In genomic region chr19:54448774-54449700, GRCh38 we compare ENCODE assay signal across 8 cellular contexts. TPM values are rescaled to one million over a fixed set of nuclear protein-coding genes. Genes with fewer than 3 reads are reported as not detected.
DNase-seq lines count a peak whose midpoint lies in the region; ATAC-seq and TF ChIP-seq lines count a peak whose summit lies in the region.

Gene LENG8, plus strand, starts transcription at chr19:54449199. Its CDS starts 2,146 bp downstream, at chr19:54451345.

- peak within 1 kb of the TSS; percentile 97 for H3K27ac ChIP-seq in IMR-90 (ENCODE audit: insufficient read depth, low read length)

- H3K4me1 ChIP-seq in IMR-90 (ENCODE audit: control insufficient read depth, insufficient read depth, low read length), result peaks cover 6% of the 10 kb centered on the region

- CTCF ChIA-PET in IMR-90 (lab: Yijun Ruan, JAX), result interaction anchor here (1.1 to 1.4 kb wide), 2 partner anchors 10 to 15 kb away, joined by 4 to 5 read pairs; partner anchors contain the start of gene LENG9

- peak; percentile 98 for DNase-seq in DMS 273 (lab: John Stamatoyannopoulos, UW; ENCODE audit: unreplicated experiment)
- peak; percentile 99 for DNase-seq in IMR-90
- peak; percentile 99 for DNase-seq in OCI-M1 (lab: John Stamatoyannopoulos, UW)
- DNase-seq in activated T-cell treated with anti-CD3 and anti-CD28 coated beads for 24 hours (ENCODE audit: low read depth), result peak; percentile 94
- peak; percentile 99 for DNase-seq in epithelial cell of esophagus (ENCODE audit: low read depth)
- peak; percentile 99 for DNase-seq in mucosa of gallbladder (ENCODE audit: low spot score)
- peak; percentile 94 to 96 for DNase-seq in stimulated activated CD8-positive, alpha-beta memory T cell treated with anti-CD3 and anti-CD28 coated beads, Interleukin-4, amount 100 ng/mL, for 4 hours (ENCODE audit: low read depth in 2 of 2, low spot score in 1 of 2)

- H3K4me2 ChIP-seq in IMR-90 (ENCODE audit: low read depth, low read length), result peak within 1 kb of the TSS; percentile 93

- peak within 1 kb of the TSS; percentile 87 to 99 for H4K8ac ChIP-seq in IMR-90 (ENCODE audit: low read depth in 2 of 2, low read length in 2 of 2)

- peak within 1 kb of the TSS; percentile 100 for H2AK5ac ChIP-seq in IMR-90 (ENCODE audit: low read depth, low read length)

- TF ChIP-seq RAD21 in IMR-90 (IDR thresholded peaks at IDR 0.05; ENCODE audit: low read length), result no peak

- peak within 1 kb of the TSS; percentile 61 for H2BK120ac ChIP-seq in IMR-90 (ENCODE audit: low read depth, low read length)

- H4K5ac ChIP-seq in IMR-90 (ENCODE audit: low read depth, low read length), result peak within 1 kb of the TSS; percentile 78

- H3K18ac ChIP-seq in IMR-90 (ENCODE audit: low read depth, low read length), result peak within 1 kb of the TSS; percentile 61

- H3K4ac ChIP-seq in IMR-90 (ENCODE audit: low read depth, low read length), result peak within 1 kb of the TSS; percentile 96

- TF ChIP-seq CTCF in IMR-90 (conservative IDR thresholded peaks at IDR 0.05; ENCODE audit: low read depth, low read length), result no peak
- TF ChIP-seq CTCF in epithelial cell of esophagus (IDR thresholded peaks at IDR 0.05; ENCODE audit: insufficient read depth, low read depth, low read length, missing control alignments), result no peak

- H3K9me1 ChIP-seq in IMR-90 (ENCODE audit: insufficient read depth, low read length), result peaks cover 6% of the 10 kb centered on the region; the same call in 1 of the 2 replicates

- H2BK15ac ChIP-seq in IMR-90 (ENCODE audit: low read depth, low read length), result peak within 1 kb of the TSS; percentile 65; the same call in 1 of the 3 replicates

- peak; percentile 96 for TF ChIP-seq POLR2A in IMR-90 (IDR thresholded peaks at IDR 0.05; ENCODE audit: low read depth, low read length)

- no peaks in the 10 kb centered on the region for H3K27me3 ChIP-seq in IMR-90 (ENCODE audit: control insufficient read depth, insufficient read depth, low read length)

- WGBS in IMR-90 (ENCODE audit: extremely low coverage in 2 of 2, insufficient read length in 1 of 2), 2 experiments, result 0% methylated on average over 45 of the region's 96 CpGs; no CpG with 5 or more reads in 1 of the 2 experiments

- H3K9ac ChIP-seq in IMR-90 (ENCODE audit: low read depth, low read length), result peak within 1 kb of the TSS; percentile 94

- H3K4me3 ChIP-seq in IMR-90 (ENCODE audit: insufficient read depth, low read depth, low read length) (peak within 1 kb of the TSS; percentile 69), epithelial cell of esophagus (ENCODE audit: low read length) (peak within 1 kb of the TSS; percentile 98)

- POLR2A ChIA-PET in IMR-90 (lab: Charles Lee; ENCODE audit: unreplicated experiment), result interaction anchor here (0.9 to 1.5 kb wide), 3 partner anchors 13 to 24 kb away, joined by 3 to 6 read pairs (median 3); partner anchors contain the start of genes CDC42EP5 and LENG9

- in situ Hi-C loops in IMR-90 (cut with MboI; ENCODE audit: low sequenced_read_pairs), result no loop called here

- peak within 1 kb of the TSS; percentile 100 for H2AK9ac ChIP-seq in IMR-90 (replicated peaks; ENCODE audit: low read depth, low read length, poor library complexity)

- H3K56ac ChIP-seq in IMR-90 (ENCODE audit: extremely low read depth, insufficient read depth, low read length), result peak within 1 kb of the TSS; percentile 80

- H2BK20ac ChIP-seq in IMR-90 (ENCODE audit: low read depth, low read length), result no peak within 1 kb of the TSS

- peak within 1 kb of the TSS; percentile 100 for H2AFZ ChIP-seq in IMR-90 (replicated peaks; ENCODE audit: low read length, poor library complexity)

- ATAC-seq in GM21528 (IDR thresholded peaks at IDR 0.05; ENCODE audit: low FRiP score, unreplicated experiment), result peak; percentile 85
- peak; percentile 91 for ATAC-seq in IMR-90 (ENCODE audit: low read depth)

- H3K9me3 ChIP-seq in IMR-90 (ENCODE audit: control insufficient read depth, insufficient read depth, low read length), result no peaks in the 10 kb centered on the region

- peak within 1 kb of the TSS; percentile 94 for H4K91ac ChIP-seq in IMR-90 (ENCODE audit: insufficient read depth, low read depth, low read length)

- intact Hi-C loops in IMR-90 (cut with micrococcal nuclease), result loop anchor here (1.0 kb wide), 1 partner anchor 12 kb away; no protein-coding TSS in a partner anchor

- H4K20me1 ChIP-seq in IMR-90 (ENCODE audit: insufficient read depth, low read length), result peaks cover 51% of the 10 kb centered on the region

- H3K14ac ChIP-seq in IMR-90 (replicated peaks; ENCODE audit: low read depth, low read length), result peak within 1 kb of the TSS; percentile 96

- peaks cover 26 to 58% of the 10 kb centered on the region in 2 experiments for H3K79me1 ChIP-seq in IMR-90 (ENCODE audit: low read depth in 1 of 2, low read length in 2 of 2)

- H3K23ac ChIP-seq in IMR-90 (ENCODE audit: low read depth, low read length), result peak within 1 kb of the TSS; percentile 94

- BruUV-seq in IMR-90 (replicated peaks; lab: Mats Ljungman, UMichigan), result no TSS peak

- peaks cover 36% of the 10 kb centered on the region for H3K36me3 ChIP-seq in IMR-90 (ENCODE audit: control insufficient read depth, insufficient read depth, low read length)

- dilution Hi-C loops in IMR-90 (cut with HindIII; ENCODE audit: low sequenced_read_pairs, unreplicated experiment), result no loop called here

- H2BK5ac ChIP-seq in IMR-90 (ENCODE audit: low read depth, low read length, poor library complexity, severe bottlenecking), result peak within 1 kb of the TSS; percentile 92

TF ChIP-seq in IMR-90, 13 proteins besides CTCF, POLR2A, EP300 and RAD21:
- TF ChIP-seq NFE2L2 (IDR thresholded peaks at IDR 0.05; ENCODE audit: low read depth, low read length) (no peak), CEBPB (IDR thresholded peaks at IDR 0.05; ENCODE audit: low read depth, low read length) (0 out of 2 replicates have a peak, but pooled peaks have one; percentile 13), MAZ (IDR thresholded peaks at IDR 0.05; ENCODE audit: borderline replicate concordance, low read depth, low read length) (no peak; the same call in 1 of the 2 replicates), BHLHE40 (IDR thresholded peaks at IDR 0.05; ENCODE audit: low read depth, low read length) (no peak), RCOR1 (IDR thresholded peaks at IDR 0.05; ENCODE audit: insufficient replicate concordance, low read length) (no peak), CHD1 (IDR thresholded peaks at IDR 0.05; ENCODE audit: low read depth, low read length) (peak; percentile 22; the same call in 1 of the 2 replicates), RFX5 (IDR thresholded peaks at IDR 0.05; ENCODE audit: low read depth, low read length) (no peak), SMC3 (IDR thresholded peaks at IDR 0.05; ENCODE audit: low read depth, low read length) (no peak), MAFK (IDR thresholded peaks at IDR 0.05; ENCODE audit: low read depth, low read length) (no peak), FOS (IDR thresholded peaks at IDR 0.05; ENCODE audit: low read depth, low read length) (0 out of 2 replicates have a peak, but pooled peaks have one; percentile 26), MXI1 (IDR thresholded peaks at IDR 0.05; ENCODE audit: borderline replicate concordance, low read depth, low read length) (no peak), USF2 (IDR thresholded peaks at IDR 0.05; ENCODE audit: low read depth, low read length) (peak; percentile 59; the same call in 1 of the 2 replicates)
- TF ChIP-seq, protein P1, sequence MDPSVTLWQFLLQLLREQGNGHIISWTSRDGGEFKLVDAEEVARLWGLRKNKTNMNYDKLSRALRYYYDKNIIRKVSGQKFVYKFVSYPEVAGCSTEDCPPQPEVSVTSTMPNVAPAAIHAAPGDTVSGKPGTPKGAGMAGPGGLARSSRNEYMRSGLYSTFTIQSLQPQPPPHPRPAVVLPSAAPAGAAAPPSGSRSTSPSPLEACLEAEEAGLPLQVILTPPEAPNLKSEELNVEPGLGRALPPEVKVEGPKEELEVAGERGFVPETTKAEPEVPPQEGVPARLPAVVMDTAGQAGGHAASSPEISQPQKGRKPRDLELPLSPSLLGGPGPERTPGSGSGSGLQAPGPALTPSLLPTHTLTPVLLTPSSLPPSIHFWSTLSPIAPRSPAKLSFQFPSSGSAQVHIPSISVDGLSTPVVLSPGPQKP (IDR thresholded peaks at IDR 0.05; ENCODE audit: borderline replicate concordance, low read depth, low read length), result peak; percentile 85; the same call in 1 of the 2 replicates

RNA-seq across cellular contexts. Expression of gene LENG8, which starts in this region (rescaled TPM):
- total RNA-seq in IMR-90 (2012; rRNA removed), result 17.5 and 21.1 TPM in 2 replicates
- 93.9 and 108 TPM in 2 replicates for polyA plus RNA-seq in IMR-90 (2012; rRNA removed)
- 13.4 and 19.9 TPM in 2 replicates for polyA plus RNA-seq in IMR-90 (2012; cell fraction: cytosol; rRNA removed)
- 1,067 and 1,629 TPM in 2 replicates for polyA plus RNA-seq in IMR-90 (2012; cell fraction: nucleus; rRNA removed; ENCODE audit: low replicate concordance)
- 236 TPM for total RNA-seq in mucosa of gallbladder

Comparison
In these comparisons a context has a peak if more than half of its experiments do, and no peak if none do; other contexts are left out.
1. Peak in every context shown above with its lines: DNase-seq, ATAC-seq, H3K4me3 ChIP-seq and H3K27ac ChIP-seq.
2. RNA of gene LENG8 (total RNA-seq): 236 TPM in mucosa of gallbladder (single experiment); 17.5 to 21.1 TPM in IMR-90; every median in the first group is over 10 times any median in the second.